15 cellular contexts compared by ENCODE assay signal in the genomic region with DNA sequence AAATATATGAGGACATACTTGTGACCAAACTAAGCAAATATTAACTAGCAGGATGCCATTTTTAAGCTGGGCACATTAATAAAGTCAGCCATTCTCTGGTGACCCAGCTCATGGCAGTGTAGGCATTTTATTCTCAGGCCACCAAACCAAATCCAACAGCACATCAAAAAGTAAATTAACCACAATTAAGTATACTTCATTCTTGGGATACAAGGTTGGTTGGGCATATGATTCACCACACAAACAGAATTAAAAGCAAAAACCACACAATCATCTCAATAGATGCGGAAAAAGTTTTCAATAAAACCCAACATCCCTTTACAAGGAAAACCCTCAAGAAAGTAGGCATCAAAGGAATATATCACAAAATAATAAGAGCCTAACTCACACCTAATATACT.
DNase-seq lines count a peak whose midpoint lies in the region; ATAC-seq and TF ChIP-seq lines count a peak whose summit lies in the region.
"Had no signal": no experiment of that assay in that cellular context is flagged by ENCODE, and none has a peak within 500 bp of the region (broad histone marks: within the 10 kb centered on the region; RNA-seq: fewer than 3 reads in every experiment).

No MANE protein-coding gene starts in this region.

- in situ Hi-C loops in astrocyte of the cerebellum (cut with HindIII; ENCODE audit: low sequenced_read_pairs): no loop called here

- DNase-seq in M059J (ENCODE audit: low read depth) (peak; percentile 69), astrocyte of the cerebellum (ENCODE audit: low read depth) (peak; percentile 13), kidney tubule cell (ENCODE audit: low spot score) (peak; percentile 28), dedifferentiated amniotic fluid mesenchymal stem cell (ENCODE audit: extremely low spot score) (no peak), hypothalamus (lab: John Stamatoyannopoulos, UW) (no peak)
- DNase-seq: Caco-2; CD4-positive, CD25-positive, alpha-beta regulatory T cell; CD8-positive, alpha-beta T cell; DMS153; DND-41; GOT3; HFFc6 had no signal

- ATAC-seq in GM19351 (IDR thresholded peaks at IDR 0.05; ENCODE audit: unreplicated experiment): no peak
- ATAC-seq: CD8-positive, alpha-beta T cell had no signal

- no peak for TF ChIP-seq CTCF in astrocyte of the cerebellum (IDR thresholded peaks at IDR 0.05; ENCODE audit: low read depth, low read length, missing control alignments)

- no peak overlapping the region for H3K4me3 ChIP-seq in astrocyte of the cerebellum (ENCODE audit: low read depth, low read length)
- H3K4me3 ChIP-seq: BLaER1, HAP-1 had no signal

Comparison
In these comparisons a context has a peak if more than half of its experiments do, and no peak if none do; other contexts are left out.
1. DNase-seq: peak in M059J (single experiment), astrocyte of the cerebellum (single experiment) and kidney tubule cell (single experiment); none in dedifferentiated amniotic fluid mesenchymal stem cell (single experiment) and hypothalamus (0 of 51).